ENCODE assay signal across 9 cellular contexts in genomic region chr1:46718340-46718726, GRCh38. TPM values are rescaled to one million over a fixed set of nuclear protein-coding genes. Genes with fewer than 3 reads are reported as not detected.
DNase-seq lines count a peak whose midpoint lies in the region; ATAC-seq, FAIRE-seq and TF ChIP-seq lines count a peak whose summit lies in the region.
"Had no signal": no experiment of that assay in that cellular context is flagged by ENCODE, and none has a peak within 500 bp of the region (broad histone marks: within the 10 kb centered on the region; RNA-seq: fewer than 3 reads in every experiment).

No MANE protein-coding gene starts in this region.

- H3K56ac ChIP-seq in H1 (replicated peaks; ENCODE audit: insufficient read length, low read depth, low read length) = no peak overlapping the region

- H3K4me2 ChIP-seq in H1 (ENCODE audit: insufficient read depth in 1 of 2, low read depth in 2 of 2, low read length in 2 of 2) = peak overlapping the region; percentile 80 to 91

- H3K36me3 Mint-ChIP-seq in neural crest cell (ENCODE audit: low read depth) = no peaks in the 10 kb centered on the region

- peaks cover 4% of the 10 kb centered on the region for H3K23me2 ChIP-seq in H1 (ENCODE audit: low read depth, low read length)

- H3K23ac ChIP-seq in H1 (ENCODE audit: insufficient read length) = no peak overlapping the region

- WGBS in H1 (ENCODE audit: extremely low coverage in 1 of 2, insufficient coverage in 1 of 2, insufficient read length in 1 of 2, insufficient replicate concordance in 2 of 2, low coverage in 1 of 2, low lambda C conversion rate in 2 of 2, missing lambda C conversion rate in 1 of 2), 2 experiments = 6% methylated on average over 12 of the region's 12 CpGs; no CpG with 5 or more reads in 1 of the 2 experiments

- H3K79me1 ChIP-seq in H1 (ENCODE audit: low read depth, low read length) = peaks cover 10% of the 10 kb centered on the region

- POLR2A ChIA-PET in H1 (lab: Charles Lee; ENCODE audit: partially characterized antibody) = interaction anchor here (1.3 to 3.1 kb wide), 3 partner anchors 8 to 17 kb away, joined by 4 to 11 read pairs (median 4); no protein-coding TSS in a partner anchor

- peak overlapping the region; percentile 51; the same call in 1 of the 2 replicates for H3K27ac ChIP-seq in H1 (ENCODE audit: low read depth, low read length)

- H3K4me1 ChIP-seq in H1 (replicated peaks in 1 of 4; ENCODE audit: control insufficient read depth in 3 of 4, insufficient read depth in 4 of 4, low read length in 3 of 4) = peaks cover 5 to 21% (median 10%) of the 10 kb centered on the region in 4 experiments

- H3K27me3 ChIP-seq in H1 (replicated peaks in 1 of 4; ENCODE audit: control insufficient read depth in 3 of 4, extremely low read depth in 1 of 4, insufficient read depth in 3 of 4, low read length in 3 of 4) = no peaks in the 10 kb centered on the region; a peak in 1 of 7 replicates

- H2BK20ac ChIP-seq in H1 (ENCODE audit: low read length) = no peak overlapping the region

- no peak overlapping the region for H2BK12ac ChIP-seq in H1 (ENCODE audit: low read depth, low read length)

- no peak for TF ChIP-seq RAD21 in H1 (IDR thresholded peaks at IDR 0.05 in 1 of 2, conservative IDR thresholded peaks at IDR 0.05 in 1 of 2; ENCODE audit: low read depth in 2 of 2, low read length in 2 of 2)

- peaks cover 7 to 10% of the 10 kb centered on the region in 2 experiments for H4K20me1 ChIP-seq in H1 (replicated peaks in 1 of 2; ENCODE audit: control insufficient read depth in 1 of 2, insufficient read depth in 2 of 2, low read length in 2 of 2)

- TF ChIP-seq POLR2A in NB4 (IDR thresholded peaks at IDR 0.05; ENCODE audit: extremely low read depth, insufficient read length) (no peak), H1 (IDR thresholded peaks at IDR 0.05; ENCODE audit: control extremely low read depth in 1 of 2, low read depth in 2 of 2, low read length in 2 of 2) (no peak)

- H4K91ac ChIP-seq in H1 (replicated peaks; ENCODE audit: insufficient read length, low read length) = no peak overlapping the region

- H3K4ac ChIP-seq in H1 (replicated peaks; ENCODE audit: insufficient read length, low read depth, low read length) = no peak overlapping the region

- CTCF ChIA-PET in H1 (lab: Charles Lee; ENCODE audit: partially characterized antibody) = interaction anchor here (0.6 to 1.3 kb wide), 4 partner anchors 20 to 191 kb away, joined by 3 to 5 read pairs (median 3); no protein-coding TSS in a partner anchor

- peaks cover 4 to 25% of the 10 kb centered on the region in 2 experiments; a peak in 3 of 4 replicates for H3K79me2 ChIP-seq in H1 (ENCODE audit: control insufficient read depth in 1 of 2, insufficient read depth in 2 of 2, low read length in 2 of 2)

- no peak overlapping the region for H2BK15ac ChIP-seq in H1 (ENCODE audit: low read length)

- peak overlapping the region; percentile 81 for H3K27ac Mint-ChIP-seq in neural crest cell (ENCODE audit: unreplicated experiment)

- peak overlapping the region; percentile 73; the same call in 1 of the 2 replicates for H4K8ac ChIP-seq in H1 (ENCODE audit: extremely low read depth, insufficient read depth, low read length)

- no peak for TF ChIP-seq CTCF in GM12865 (IDR thresholded peaks at IDR 0.05; ENCODE audit: insufficient read depth, low read depth, low read length, missing control alignments)
- no peak for TF ChIP-seq CTCF in NB4 (IDR thresholded peaks at IDR 0.05; ENCODE audit: low read depth, low read length)
- TF ChIP-seq CTCF in H1 (IDR thresholded peaks at IDR 0.05; ENCODE audit: control extremely low read depth in 1 of 3, insufficient read depth in 1 of 3, low read depth in 1 of 3, low read length in 3 of 3) = no peak
- no peak for TF ChIP-seq CTCF in neural crest cell (conservative IDR thresholded peaks at IDR 0.05)

- no peaks in the 10 kb centered on the region for H3K9me3 ChIP-seq in H1 (ENCODE audit: insufficient read depth in 2 of 2, low read depth in 1 of 2, low read length in 1 of 2)

- no peak overlapping the region for H2AFZ ChIP-seq in H1 (ENCODE audit: low read length)

- H3K36me3 ChIP-seq in H1 (ENCODE audit: control insufficient read depth in 2 of 4, insufficient read depth in 4 of 4, low read length in 3 of 4) = peaks cover 0 to 26% (median 16%) of the 10 kb centered on the region in 4 experiments; a peak in 6 of 8 replicates

- H2BK5ac ChIP-seq in H1 (ENCODE audit: low read depth, low read length) = peak overlapping the region; percentile 63; the same call in 1 of the 2 replicates

- H3K9me3 Mint-ChIP-seq in neural crest cell = no peaks in the 10 kb centered on the region

- H3K4me3 Mint-ChIP-seq in neural crest cell = peak overlapping the region; percentile 96

- H3K9ac ChIP-seq in H1 (replicated peaks in 1 of 4; ENCODE audit: extremely low read depth in 1 of 4, low read depth in 3 of 4, low read length in 3 of 4) = peak overlapping the region; percentile 74 to 94 (median 80)

- H3K18ac ChIP-seq in H1 (ENCODE audit: extremely low read depth, low read length) = no peak overlapping the region

- H3K4me1 Mint-ChIP-seq in neural crest cell = peaks cover 31% of the 10 kb centered on the region

- H2AK5ac ChIP-seq in H1 (ENCODE audit: low read depth, low read length) = no peak overlapping the region

- no peak overlapping the region for H2BK120ac ChIP-seq in H1 (replicated peaks; ENCODE audit: low read depth, low read length)

- ATAC-seq in GM18867 (IDR thresholded peaks at IDR 0.05; ENCODE audit: unreplicated experiment) (no peak), HG03135 (IDR thresholded peaks at IDR 0.05; ENCODE audit: unreplicated experiment) (no peak), GM21423 (IDR thresholded peaks at IDR 0.05; ENCODE audit: unreplicated experiment) (no peak)

- H3K14ac ChIP-seq in H1 (ENCODE audit: insufficient read length) = no peak overlapping the region

- peak overlapping the region; percentile 76 for H3K4me3 ChIP-seq in GM12865 (ENCODE audit: low read depth, low read length)
- peak overlapping the region; percentile 93 for H3K4me3 ChIP-seq in NB4 (ENCODE audit: low read depth, low read length)
- peak overlapping the region; percentile 75 to 95 (median 86) for H3K4me3 ChIP-seq in H1 (ENCODE audit: extremely low read depth in 1 of 4, insufficient read depth in 2 of 4, low read depth in 3 of 4, low read length in 4 of 4)

- no peak for FAIRE-seq in H1 (lab: Jason Lieb, UNC)

- H4K5ac ChIP-seq in H1 (ENCODE audit: insufficient read length, low read depth, low read length) = no peak overlapping the region

- DNase-seq in GM12865 (ENCODE audit: low read depth) (no peak), NB4 (ENCODE audit: low read depth) (no peak), H1 (ENCODE audit: low read depth in 1 of 2, low spot score in 2 of 2) (no peak), neural crest cell (ENCODE audit: low read depth, low spot score) (no peak), NCI-H446 (lab: John Stamatoyannopoulos, UW) (no peak)

- H3K27me3 Mint-ChIP-seq in neural crest cell (ENCODE audit: low read depth) = peaks cover 14% of the 10 kb centered on the region

- no peak for TF ChIP-seq EP300 in H1 (IDR thresholded peaks at IDR 0.05; ENCODE audit: borderline replicate concordance in 1 of 2, low read depth in 2 of 2, low read length in 2 of 2)

TF ChIP-seq in H1, 55 proteins besides CTCF, POLR2A, EP300 and RAD21 (continues in another document):
- 0 out of 4 replicates have a peak, but pooled peaks of 1 of the 2 experiments have one; percentile 3 for TF ChIP-seq SIN3A (conservative IDR thresholded peaks at IDR 0.05 in 1 of 2, IDR thresholded peaks at IDR 0.05 in 1 of 2; ENCODE audit: low read depth in 1 of 2, low read length in 2 of 2)
- no peak for TF ChIP-seq KDM1A (IDR thresholded peaks at IDR 0.05; ENCODE audit: borderline replicate concordance, low read length)
- TF ChIP-seq RNF2 (IDR thresholded peaks at IDR 0.05; ENCODE audit: borderline replicate concordance, low read depth, low read length, missing control alignments, poor library complexity, severe bottlenecking) = no peak
- no peak for TF ChIP-seq CHD1 (IDR thresholded peaks at IDR 0.05; ENCODE audit: low read depth, low read length)

RNA-seq across cellular contexts. Expression of gene EFCAB14, which starts 0.6 kb away (rescaled TPM):
- 36.9 and 40.4 TPM in 2 replicates for total RNA-seq in H1 (2021; fragmentation: NEBNext Ultra II Directional; extraction: Animal tissue kit (Norgen Biotek cat#: 25700))
- 14.0 and 19.4 TPM in 2 replicates for polyA plus RNA-seq in H1 (2011; rRNA removed)
- polyA plus RNA-seq in H1 (2011; cell fraction: cytosol; rRNA removed) = 20.0 TPM
- 18.3 TPM for polyA plus RNA-seq in H1 (2011; cell fraction: nucleus; rRNA removed)
- 13.3 to 19.9 TPM (median 17.7 TPM) in 4 replicates for polyA plus RNA-seq in H1 (2012, experiment 1 of 2)
- 4.5 TPM for polyA plus RNA-seq in H1 (2012, experiment 2 of 2)
- 35.7 TPM for polyA plus RNA-seq in H1 (2013, experiment 1 of 2)
- 37.0 TPM for polyA plus RNA-seq in H1 (2013, experiment 2 of 2)
- polyA minus RNA-seq in H1 (2011; rRNA and poly(A)+ RNA removed) = 28.2 and 35.7 TPM in 2 replicates
- 26.2 TPM for polyA minus RNA-seq in H1 (2011; cell fraction: cytosol; rRNA and poly(A)+ RNA removed)
- 37.0 TPM for polyA minus RNA-seq in H1 (2011; cell fraction: nucleus; rRNA and poly(A)+ RNA removed)
- 33.1 and 33.2 TPM in 2 replicates for total RNA-seq in neural crest cell

RNA-seq across cellular contexts. Expression of gene TEX38, which starts 46.7 kb away (rescaled TPM):
- total RNA-seq in H1 (2021; fragmentation: NEBNext Ultra II Directional; extraction: Animal tissue kit (Norgen Biotek cat#: 25700)) = not detected in 2 replicates
- 0.09 and 0.33 TPM in 2 replicates for polyA plus RNA-seq in H1 (2011; rRNA removed)
- not detected for polyA plus RNA-seq in H1 (2011; cell fraction: cytosol; rRNA removed)
- 0.26 TPM for polyA plus RNA-seq in H1 (2011; cell fraction: nucleus; rRNA removed)
- polyA plus RNA-seq in H1 (2012, experiment 1 of 2) = 0.37 TPM in 1 of 4 replicates, not detected in the others
- not detected for polyA plus RNA-seq in H1 (2012, experiment 2 of 2)
- 0.20 TPM for polyA plus RNA-seq in H1 (2013, experiment 1 of 2)
- polyA plus RNA-seq in H1 (2013, experiment 2 of 2) = 0.17 TPM
- polyA minus RNA-seq in H1 (2011; rRNA and poly(A)+ RNA removed) = 0.76 TPM in 1 of 2 replicates, not detected in the other
- polyA minus RNA-seq in H1 (2011; cell fraction: cytosol; rRNA and poly(A)+ RNA removed) = not detected
- polyA minus RNA-seq in H1 (2011; cell fraction: nucleus; rRNA and poly(A)+ RNA removed) = 0.70 TPM
- 0.26 TPM in 1 of 2 replicates, not detected in the other for total RNA-seq in neural crest cell
- total RNA-seq: T-helper 2 cell treated with Interferon-gamma antibody and Interleukin-4, amounts not matched to agents 100 ng/mL and 5 ng/mL, for 36 hours had no signal

RNA-seq across cellular contexts. Expression of gene ATPAF1, which starts 50.2 kb away (rescaled TPM):
- total RNA-seq in H1 (2021; fragmentation: NEBNext Ultra II Directional; extraction: Animal tissue kit (Norgen Biotek cat#: 25700)) = 44.6 and 46.7 TPM in 2 replicates
- polyA plus RNA-seq in H1 (2011; rRNA removed) = 41.4 and 55.9 TPM in 2 replicates
- polyA plus RNA-seq in H1 (2011; cell fraction: cytosol; rRNA removed) = 63.8 TPM
- polyA plus RNA-seq in H1 (2011; cell fraction: nucleus; rRNA removed) = 22.2 TPM
- polyA plus RNA-seq in H1 (2012, experiment 1 of 2) = 43.2 to 52.2 TPM (median 45.1 TPM) in 4 replicates
- 18.8 TPM for polyA plus RNA-seq in H1 (2012, experiment 2 of 2)
- polyA plus RNA-seq in H1 (2013, experiment 1 of 2) = 29.8 TPM
- polyA plus RNA-seq in H1 (2013, experiment 2 of 2) = 33.2 TPM
- polyA minus RNA-seq in H1 (2011; rRNA and poly(A)+ RNA removed) = 60.5 and 74.1 TPM in 2 replicates
- 34.8 TPM for polyA minus RNA-seq in H1 (2011; cell fraction: cytosol; rRNA and poly(A)+ RNA removed)
- polyA minus RNA-seq in H1 (2011; cell fraction: nucleus; rRNA and poly(A)+ RNA removed) = 41.1 TPM
- total RNA-seq in neural crest cell = 67.8 and 69.3 TPM in 2 replicates
